In the genomic region with DNA sequence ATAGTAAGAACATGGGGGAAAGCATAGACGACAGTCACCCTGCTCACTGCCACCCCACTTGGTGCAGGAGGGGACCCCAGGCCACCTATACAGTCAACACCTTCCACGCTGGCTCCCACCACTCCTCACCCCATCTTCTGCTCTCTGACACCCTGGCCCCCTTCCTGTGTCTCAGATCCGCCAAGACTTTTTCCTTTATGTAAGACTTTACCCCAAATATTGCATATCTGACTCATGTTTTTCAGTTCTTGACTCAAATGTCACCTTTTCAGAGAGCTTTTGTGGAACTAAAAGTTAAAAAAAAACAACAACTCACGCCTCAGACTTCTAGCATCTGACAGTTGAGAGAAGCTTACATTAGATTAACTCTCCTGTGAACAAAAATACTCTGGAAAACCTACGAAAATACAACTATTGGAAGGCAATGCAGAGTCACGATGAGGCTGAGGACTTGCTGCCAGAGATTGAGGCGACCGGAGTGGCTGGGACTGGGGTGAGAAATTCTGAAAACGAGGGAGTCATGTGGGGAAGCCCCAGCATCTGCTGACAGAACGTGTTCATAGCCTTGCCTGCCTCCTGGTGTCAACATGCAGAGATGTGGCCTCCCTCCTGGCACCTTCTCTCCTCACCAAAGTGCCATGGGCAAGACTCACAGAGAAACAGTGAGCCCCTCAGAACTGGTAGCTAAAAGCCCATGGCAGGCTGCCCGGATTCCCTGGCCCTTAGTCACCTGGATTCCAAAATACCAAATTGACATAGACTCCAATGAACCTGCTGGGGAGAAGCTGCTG, we compare ENCODE assay signal across 9 cellular contexts. TPM values are rescaled to one million over a fixed set of nuclear protein-coding genes. Genes with fewer than 3 reads are reported as not detected.
DNase-seq lines count a peak whose midpoint lies in the region; ATAC-seq and TF ChIP-seq lines count a peak whose summit lies in the region.
"Had no signal": no experiment of that assay in that cellular context is flagged by ENCODE, and none has a peak within 500 bp of the region (broad histone marks: within the 10 kb centered on the region; RNA-seq: fewer than 3 reads in every experiment).

No MANE protein-coding gene starts in this region.

- H3K27me3 Mint-ChIP-seq in naive thymus-derived CD8-positive, alpha-beta T cell: peaks cover 9 to 34% (median 19%) of the 10 kb centered on the region in 5 donors

- H3K4me1 Mint-ChIP-seq in naive thymus-derived CD8-positive, alpha-beta T cell: no peaks in the 10 kb centered on the region

- peaks cover 0 to 14% (median 0%) of the 10 kb centered on the region in 3 donors for H3K36me3 Mint-ChIP-seq in naive thymus-derived CD8-positive, alpha-beta T cell

- ATAC-seq in GM21367 (IDR thresholded peaks at IDR 0.05; ENCODE audit: unreplicated experiment) (peak; percentile 60), HG03457 (IDR thresholded peaks at IDR 0.05; ENCODE audit: unreplicated experiment) (peak; percentile 62)
- no peak for ATAC-seq in naive thymus-derived CD8-positive, alpha-beta T cell

- no peak overlapping the region for H3K4me3 Mint-ChIP-seq in naive thymus-derived CD8-positive, alpha-beta T cell

- H3K27ac Mint-ChIP-seq in naive thymus-derived CD8-positive, alpha-beta T cell: no peak overlapping the region

- CTCF ChIA-PET in HEK293T (lab: Yijun Ruan, JAX): no interaction called here

- POLR2A ChIA-PET in HEK293T (lab: Yijun Ruan, JAX): no interaction called here
- POLR2A ChIA-PET in naive thymus-derived CD8-positive, alpha-beta T cell (lab: Charles Lee): no interaction called here

- no peak overlapping the region for H3K4me3 ChIP-seq in choroid plexus epithelial cell (ENCODE audit: low read depth, low read length)

- DNase-seq in choroid plexus epithelial cell (ENCODE audit: low read depth) (peak; percentile 24), NOMO-1 treated with DMSO at 0.1 percent for 48 hours (lab: John Stamatoyannopoulos, UW; ENCODE audit: unreplicated experiment) (no peak), HEK293T (ENCODE audit: extremely low spot score) (no peak), NCI-H2227 treated with DMSO at 0.1 percent for 48 hours (lab: John Stamatoyannopoulos, UW) (no peak)
- DNase-seq in naive thymus-derived CD8-positive, alpha-beta T cell: no peak

- TF ChIP-seq CTCF in GM12872 (IDR thresholded peaks at IDR 0.05; ENCODE audit: insufficient read depth, low read depth, low read length) (peak; percentile 63), choroid plexus epithelial cell (conservative IDR thresholded peaks at IDR 0.05; ENCODE audit: low read depth, low read length) (peak; percentile 22)

- H3K9me3 Mint-ChIP-seq in naive thymus-derived CD8-positive, alpha-beta T cell: peaks cover 0 to 32% (median 4%) of the 10 kb centered on the region in 9 donors

TF ChIP-seq in HEK293T, 16 proteins besides CTCF, POLR2A, EP300 and RAD21:
- no peak for TF ChIP-seq L3MBTL2 (conservative IDR thresholded peaks at IDR 0.05)
- TF ChIP-seq TARDBP (IDR thresholded peaks at IDR 0.05): no peak
- no peak for TF ChIP-seq FOXA1 (IDR thresholded peaks at IDR 0.05)
- no peak for TF ChIP-seq SP1 (IDR thresholded peaks at IDR 0.05)
- TF ChIP-seq NFRKB (IDR thresholded peaks at IDR 0.05): no peak
- no peak for TF ChIP-seq FOXK2 (IDR thresholded peaks at IDR 0.05)
- TF ChIP-seq, protein P1, sequence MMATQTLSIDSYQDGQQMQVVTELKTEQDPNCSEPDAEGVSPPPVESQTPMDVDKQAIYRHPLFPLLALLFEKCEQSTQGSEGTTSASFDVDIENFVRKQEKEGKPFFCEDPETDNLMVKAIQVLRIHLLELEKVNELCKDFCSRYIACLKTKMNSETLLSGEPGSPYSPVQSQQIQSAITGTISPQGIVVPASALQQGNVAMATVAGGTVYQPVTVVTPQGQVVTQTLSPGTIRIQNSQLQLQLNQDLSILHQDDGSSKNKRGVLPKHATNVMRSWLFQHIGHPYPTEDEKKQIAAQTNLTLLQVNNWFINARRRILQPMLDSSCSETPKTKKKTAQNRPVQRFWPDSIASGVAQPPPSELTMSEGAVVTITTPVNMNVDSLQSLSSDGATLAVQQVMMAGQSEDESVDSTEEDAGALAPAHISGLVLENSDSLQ (IDR thresholded peaks at IDR 0.05): no peak

RNA-seq across cellular contexts. Expression of a gene that starts 22.4 kb away (rescaled TPM):
- total RNA-seq in naive thymus-derived CD8-positive, alpha-beta T cell: not detected
- polyA plus RNA-seq in naive thymus-derived CD8-positive, alpha-beta T cell: not detected
- total RNA-seq: dermis microvascular lymphatic vessel endothelial cell had no signal

RNA-seq across cellular contexts. Expression of a gene that starts 59.5 kb away (rescaled TPM):
- 1 to 10 TPM; 1.1 to 1.3 TPM for total RNA-seq in naive thymus-derived CD8-positive, alpha-beta T cell
- polyA plus RNA-seq in naive thymus-derived CD8-positive, alpha-beta T cell: 1 to 10 TPM in 2 of 3 donors, under 1 TPM in 1; 0.59 to 3.1 (median 2.2) TPM
- total RNA-seq: dermis microvascular lymphatic vessel endothelial cell had no signal

Comparison
In these comparisons a context has a peak if more than half of its experiments do, and no peak if none do; other contexts are left out.
1. ATAC-seq: peak in GM21367 (single experiment) and HG03457 (single experiment); none in naive thymus-derived CD8-positive, alpha-beta T cell (0 of 2).